In genomic region chr18:69968073-69968472, GRCh38 we compare ENCODE assay signal across 7 cellular contexts. TPM values are rescaled to one million over a fixed set of nuclear protein-coding genes. Genes with fewer than 3 reads are reported as not detected.
DNase-seq lines count a peak whose midpoint lies in the region; ATAC-seq and TF ChIP-seq lines count a peak whose summit lies in the region.

No MANE protein-coding gene starts in this region.

- no peaks in the 10 kb centered on the region for H3K27me3 ChIP-seq in prostate gland (replicated peaks; ENCODE audit: insufficient read depth)

- H3K9me3 Mint-ChIP-seq in mesothelial cell of epicardium = peaks cover 15% of the 10 kb centered on the region

- no peaks in the 10 kb centered on the region for H3K4me1 ChIP-seq in prostate gland (replicated peaks)

- no peaks in the 10 kb centered on the region for H3K27me3 Mint-ChIP-seq in mesothelial cell of epicardium (ENCODE audit: low read depth)

- no peak overlapping the region for H3K27ac ChIP-seq in prostate gland

- peaks cover 4% of the 10 kb centered on the region for H3K36me3 Mint-ChIP-seq in mesothelial cell of epicardium

- DNase-seq in NCI-H1417 (lab: John Stamatoyannopoulos, UW) (peak in 2 of 3 experiments; percentile 79 to 95), mesothelial cell of epicardium (ENCODE audit: low spot score in 2 of 2, unreplicated experiment in 2 of 2) (no peak), prostate gland (ENCODE audit: low spot score) (no peak), HT-29 (ENCODE audit: low spot score) (no peak)
- peak; percentile 31 for DNase-seq in activated effector memory CD4-positive, alpha-beta T cell treated with Interleukin-2 at 50 U/mL for 16 hours

- peak; percentile 89 for ATAC-seq in GM18505 (IDR thresholded peaks at IDR 0.05; ENCODE audit: unreplicated experiment)
- ATAC-seq in GM21529 (IDR thresholded peaks at IDR 0.05; ENCODE audit: unreplicated experiment) = peak; percentile 52

- H3K4me3 ChIP-seq in prostate gland = no peak overlapping the region

- intact Hi-C loops in prostate gland (cut with DNase I) = no loop called here

- 92% methylated on average over 8 of the region's 8 CpGs for WGBS in prostate gland

- no peak overlapping the region for H3K27ac Mint-ChIP-seq in mesothelial cell of epicardium

- no peak for TF ChIP-seq POLR2A in GM18505 (IDR thresholded peaks at IDR 0.05; ENCODE audit: borderline replicate concordance, extremely low read depth, insufficient read depth, insufficient read length)
- TF ChIP-seq POLR2A in prostate gland (IDR thresholded peaks at IDR 0.05) = no peak

- H3K9me3 ChIP-seq in prostate gland = no peaks in the 10 kb centered on the region

- no peak for TF ChIP-seq CTCF in mesothelial cell of epicardium (IDR thresholded peaks at IDR 0.05; ENCODE audit: unreplicated experiment)
- TF ChIP-seq CTCF in prostate gland (IDR thresholded peaks at IDR 0.05) = no peak

- H3K4me3 Mint-ChIP-seq in mesothelial cell of epicardium = no peak overlapping the region

- H3K4me1 Mint-ChIP-seq in mesothelial cell of epicardium = no peaks in the 10 kb centered on the region

- no peaks in the 10 kb centered on the region for H3K36me3 ChIP-seq in prostate gland

RNA-seq across cellular contexts. Expression of gene CD226, which starts 20.4 kb away (rescaled TPM):
- total RNA-seq in mesothelial cell of epicardium (0.31 to 0.84 TPM (median 0.63 TPM) in 3 replicates), prostate gland (1 to 10 TPM in 1 of 2 donors, under 1 TPM in 1; 0.59 to 4.7 TPM)
- not detected in 2 replicates for total RNA-seq in HT-29 (2014; rRNA removed; shearing (Covaris generic))

Comparison
In these comparisons a context has a peak if more than half of its experiments do, and no peak if none do; other contexts are left out.
1. DNase-seq: peak in NCI-H1417 (2 of 3) and activated effector memory CD4-positive, alpha-beta T cell treated with Interleukin-2 at 50 U/mL for 16 hours (single experiment); none in mesothelial cell of epicardium (0 of 2), prostate gland (single experiment) and HT-29 (single experiment).